Comparison of ENCODE assay signal across 19 cellular contexts in the genomic region with DNA sequence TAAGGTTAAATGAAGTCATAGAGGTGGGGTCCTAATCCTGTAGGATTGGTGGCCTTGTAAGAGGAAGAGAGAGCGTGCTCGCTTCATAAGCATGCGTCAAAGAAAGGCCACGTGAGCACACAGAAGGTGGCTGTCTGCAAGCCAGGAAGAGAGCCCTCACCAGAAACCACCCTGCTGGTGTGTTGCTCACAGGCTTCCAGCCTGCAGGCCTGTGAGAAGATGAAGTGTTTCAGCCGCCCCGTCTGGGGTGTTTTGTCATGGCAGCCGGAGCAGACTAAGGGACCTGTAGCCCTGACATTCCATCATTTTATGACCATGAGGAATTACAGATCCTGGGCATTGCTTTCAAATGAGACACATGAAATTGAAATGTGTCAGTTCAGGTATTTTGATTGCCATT. TPM values are rescaled to one million over a fixed set of nuclear protein-coding genes. Genes with fewer than 3 reads are reported as not detected.
DNase-seq lines count a peak whose midpoint lies in the region; ATAC-seq, FAIRE-seq and TF ChIP-seq lines count a peak whose summit lies in the region.
"Had no signal": no experiment of that assay in that cellular context is flagged by ENCODE, and none has a peak within 500 bp of the region (broad histone marks: within the 10 kb centered on the region; RNA-seq: fewer than 3 reads in every experiment).

No MANE protein-coding gene starts in this region.

- WGBS in smooth muscle cell (ENCODE audit: low lambda C conversion rate): 85% methylated on average over 7 of the region's 7 CpGs

- H3K27me3 ChIP-seq in keratinocyte (ENCODE audit: control insufficient read depth, extremely low read depth, insufficient read depth, low read length): no peaks in the 10 kb centered on the region
- H3K27me3 ChIP-seq in smooth muscle cell (ENCODE audit: low read depth): no peaks in the 10 kb centered on the region
- no peaks in the 10 kb centered on the region for H3K27me3 ChIP-seq in HAP-1 (ENCODE audit: low read depth)
- H3K27me3 ChIP-seq: BE2C had no signal

- intact Hi-C loops in dendritic cell treated with granulocyte-macrophage colony-stimulating factor and Interleukin-4, amounts not matched to agents 40 ng/mL and 50 ng/mL, for 4 days (cut with micrococcal nuclease): no loop called here

- peaks cover 15% of the 10 kb centered on the region for H4K20me1 ChIP-seq in keratinocyte (ENCODE audit: control insufficient read depth, extremely low read depth, insufficient read depth, low read length)
- peaks cover 77% of the 10 kb centered on the region for H4K20me1 ChIP-seq in smooth muscle cell (ENCODE audit: low read depth)

- H3K4me2 ChIP-seq in keratinocyte (ENCODE audit: control insufficient read depth, extremely low read depth, insufficient read depth, low read depth, low read length): peak overlapping the region; percentile 40
- H3K4me2 ChIP-seq in smooth muscle cell: no peak overlapping the region

- H3K4me3 Mint-ChIP-seq in activated naive CD8-positive, alpha-beta T cell: no peak overlapping the region
- H3K4me3 Mint-ChIP-seq in activated naive CD8-positive, alpha-beta T cell treated with anti-CD3 and anti-CD28 coated beads for 36 hours: no peak overlapping the region
- no peak overlapping the region for H3K4me3 Mint-ChIP-seq in dendritic cell treated with granulocyte-macrophage colony-stimulating factor and Interleukin-4, amounts not matched to agents 40 ng/mL and 50 ng/mL, for 4 days
- H3K4me3 Mint-ChIP-seq: CD4-positive, CD25-positive, alpha-beta regulatory T cell had no signal

- peaks cover 26% of the 10 kb centered on the region for H3K4me1 Mint-ChIP-seq in activated naive CD8-positive, alpha-beta T cell (ENCODE audit: low read depth)
- H3K4me1 Mint-ChIP-seq in activated naive CD8-positive, alpha-beta T cell treated with anti-CD3 and anti-CD28 coated beads for 36 hours: peaks cover 23% of the 10 kb centered on the region
- H3K4me1 Mint-ChIP-seq in dendritic cell treated with granulocyte-macrophage colony-stimulating factor and Interleukin-4, amounts not matched to agents 40 ng/mL and 50 ng/mL, for 4 days (ENCODE audit: low read depth): peaks cover 73% of the 10 kb centered on the region

- H3K9ac ChIP-seq in keratinocyte (ENCODE audit: control insufficient read depth, extremely low read depth, insufficient read depth, low read length) (no peak overlapping the region), smooth muscle cell (ENCODE audit: low read depth) (no peak overlapping the region)

- no peak for DNase-seq in activated naive CD8-positive, alpha-beta T cell treated with anti-CD3 and anti-CD28 coated beads for 36 hours
- DNase-seq in keratinocyte (ENCODE audit: low read depth, low spot score) (no peak), smooth muscle cell (lab: John Stamatoyannopoulos, UW; ENCODE audit: unreplicated experiment) (no peak), HAP-1 (ENCODE audit: low spot score in 2 of 2) (no peak), dermis blood vessel endothelial cell (no peak)
- DNase-seq: BE2C; CD4-positive, CD25-positive, alpha-beta regulatory T cell; COR-L47; NCI-H1092 treated with DMSO at 0.1 percent for 48 hours; NCI-H2081; NCI-H510A; NCI-H82; SHP77 had no signal

- H3K4me3 ChIP-seq in keratinocyte (ENCODE audit: control insufficient read depth in 2 of 3, extremely low read depth in 1 of 3, insufficient read depth in 2 of 3, low read depth in 1 of 3, low read length in 3 of 3) (no peak overlapping the region), smooth muscle cell (no peak overlapping the region), HAP-1 (no peak overlapping the region)
- H3K4me3 ChIP-seq: K562 had no signal

- no peak overlapping the region for H2AFZ ChIP-seq in keratinocyte (ENCODE audit: control insufficient read depth, low read length)
- no peak overlapping the region for H2AFZ ChIP-seq in smooth muscle cell (ENCODE audit: low read depth)

- H3K36me3 Mint-ChIP-seq in activated naive CD8-positive, alpha-beta T cell: no peaks in the 10 kb centered on the region
- H3K36me3 Mint-ChIP-seq in activated naive CD8-positive, alpha-beta T cell treated with anti-CD3 and anti-CD28 coated beads for 36 hours: peaks cover 8% of the 10 kb centered on the region
- peaks cover 100% of the 10 kb centered on the region for H3K36me3 Mint-ChIP-seq in dendritic cell treated with granulocyte-macrophage colony-stimulating factor and Interleukin-4, amounts not matched to agents 40 ng/mL and 50 ng/mL, for 4 days (ENCODE audit: low read depth)

- H3K27ac Mint-ChIP-seq in activated naive CD8-positive, alpha-beta T cell: peak overlapping the region; percentile 30
- H3K27ac Mint-ChIP-seq in activated naive CD8-positive, alpha-beta T cell treated with anti-CD3 and anti-CD28 coated beads for 36 hours: no peak overlapping the region
- H3K27ac Mint-ChIP-seq in dendritic cell treated with granulocyte-macrophage colony-stimulating factor and Interleukin-4, amounts not matched to agents 40 ng/mL and 50 ng/mL, for 4 days: peak overlapping the region; percentile 12

- FAIRE-seq in keratinocyte (lab: Jason Lieb, UNC): no peak
- FAIRE-seq: A204.1, G401.6 had no signal

- H3K79me2 ChIP-seq in keratinocyte (ENCODE audit: control insufficient read depth, insufficient read depth, low read length) (peaks cover 30% of the 10 kb centered on the region), smooth muscle cell (ENCODE audit: low read depth) (peaks cover 63% of the 10 kb centered on the region)

- TF ChIP-seq CTCF in keratinocyte (optimal IDR thresholded peaks at IDR 0.05 in 1 of 3, IDR thresholded peaks at IDR 0.05 in 1 of 3, conservative IDR thresholded peaks at IDR 0.05 in 1 of 3; ENCODE audit: extremely low read depth in 1 of 3, insufficient read depth in 2 of 3, low read length in 3 of 3): no peak
- TF ChIP-seq CTCF in smooth muscle cell (IDR thresholded peaks at IDR 0.05; ENCODE audit: borderline replicate concordance, insufficient read depth, poor library complexity, severe bottlenecking): no peak

- H3K9me3 Mint-ChIP-seq in activated naive CD8-positive, alpha-beta T cell (ENCODE audit: low read depth): no peaks in the 10 kb centered on the region
- no peaks in the 10 kb centered on the region for H3K9me3 Mint-ChIP-seq in activated naive CD8-positive, alpha-beta T cell treated with anti-CD3 and anti-CD28 coated beads for 36 hours
- no peaks in the 10 kb centered on the region for H3K9me3 Mint-ChIP-seq in dendritic cell treated with granulocyte-macrophage colony-stimulating factor and Interleukin-4, amounts not matched to agents 40 ng/mL and 50 ng/mL, for 4 days
- H3K9me3 Mint-ChIP-seq: CD4-positive, CD25-positive, alpha-beta regulatory T cell had no signal

- H3K27me3 Mint-ChIP-seq in activated naive CD8-positive, alpha-beta T cell: no peaks in the 10 kb centered on the region
- no peaks in the 10 kb centered on the region for H3K27me3 Mint-ChIP-seq in activated naive CD8-positive, alpha-beta T cell treated with anti-CD3 and anti-CD28 coated beads for 36 hours
- H3K27me3 Mint-ChIP-seq in dendritic cell treated with granulocyte-macrophage colony-stimulating factor and Interleukin-4, amounts not matched to agents 40 ng/mL and 50 ng/mL, for 4 days: no peaks in the 10 kb centered on the region
- H3K27me3 Mint-ChIP-seq: CD4-positive, CD25-positive, alpha-beta regulatory T cell had no signal

- H3K9me3 ChIP-seq in keratinocyte (ENCODE audit: control insufficient read depth, low read depth, low read length): no peaks in the 10 kb centered on the region
- H3K9me3 ChIP-seq in smooth muscle cell (replicated peaks; ENCODE audit: low read depth): no peaks in the 10 kb centered on the region
- H3K9me3 ChIP-seq in HAP-1: no peaks in the 10 kb centered on the region
- H3K9me3 ChIP-seq: BE2C had no signal

- H3K9me1 ChIP-seq in keratinocyte (ENCODE audit: control insufficient read depth, extremely low read depth, insufficient read depth, low read length): peaks cover 3% of the 10 kb centered on the region

- H3K36me3 ChIP-seq in keratinocyte (ENCODE audit: control insufficient read depth in 2 of 2, extremely low read depth in 1 of 2, insufficient read depth in 2 of 2, low read length in 2 of 2): peaks cover 0 to 6% of the 10 kb centered on the region in 2 experiments
- no peaks in the 10 kb centered on the region for H3K36me3 ChIP-seq in smooth muscle cell (ENCODE audit: low read depth)
- H3K36me3 ChIP-seq in HAP-1 (replicated peaks): peaks cover 38% of the 10 kb centered on the region

- no peaks in the 10 kb centered on the region for H3F3A ChIP-seq in smooth muscle cell (ENCODE audit: low read depth)

- dilution Hi-C loops in keratinocyte (cut with MboI; ENCODE audit: extremely low pct_ligation_motif_present, low sequenced_read_pairs): no loop called here

- ATAC-seq in GM19452 (IDR thresholded peaks at IDR 0.05; ENCODE audit: unreplicated experiment): no peak
- ATAC-seq: K562 had no signal

- H3K27ac ChIP-seq in keratinocyte (ENCODE audit: control insufficient read depth, insufficient read depth, low read length) (no peak overlapping the region), smooth muscle cell (ENCODE audit: low read depth) (peak overlapping the region; percentile 72)

- H3K4me1 ChIP-seq in keratinocyte (ENCODE audit: control insufficient read depth, extremely low read depth, insufficient read depth, low read length) (peaks cover 37% of the 10 kb centered on the region), smooth muscle cell (ENCODE audit: low read depth) (peaks cover 13% of the 10 kb centered on the region), HAP-1 (0 out of 2 replicates have a peak, but pooled peaks cover 3% of the 10 kb centered on the region)
- H3K4me1 ChIP-seq: BE2C had no signal

- in situ Hi-C loops in HAP-1 (cut with MboI; ENCODE audit: low sequenced_read_pairs): no loop called here

RNA-seq across cellular contexts. Expression of a gene that starts 32.4 kb away (rescaled TPM):
- total RNA-seq in activated naive CD8-positive, alpha-beta T cell treated with anti-CD3 and anti-CD28 coated beads for 36 hours: 10 to 100 TPM; 26.3 to 30.3 TPM
- 42.4 to 79.1 TPM (median 47.8 TPM) in 3 replicates for polyA plus RNA-seq in keratinocyte
- 65.8 TPM for polyA plus RNA-seq in keratinocyte (2011; ENCODE audit: low read depth)
- polyA plus RNA-seq in keratinocyte (2011; cell fraction: cytosol; rRNA removed): 51.4 and 56.5 TPM in 2 replicates
- polyA plus RNA-seq in keratinocyte (2011; cell fraction: nucleus; rRNA removed): 80.8 and 94.6 TPM in 2 replicates
- 46.6 and 49.6 TPM in 2 replicates for polyA plus RNA-seq in keratinocyte (2012; ENCODE audit: low replicate concordance)
- polyA minus RNA-seq in keratinocyte: 61.7 to 195 TPM (median 70.1 TPM) in 3 replicates
- polyA minus RNA-seq in keratinocyte (2011; cell fraction: cytosol; rRNA and poly(A)+ RNA removed): 124 TPM
- 63.0 and 72.7 TPM in 2 replicates for polyA minus RNA-seq in keratinocyte (2011; cell fraction: nucleus; rRNA and poly(A)+ RNA removed)
- 32.2 and 35.8 TPM in 2 replicates for total RNA-seq in smooth muscle cell
- 25.1 and 31.8 TPM in 2 replicates for polyA plus RNA-seq in smooth muscle cell
- total RNA-seq in dermis blood vessel endothelial cell: 51.1 and 57.9 TPM in 2 replicates

RNA-seq across cellular contexts. Expression of a gene that starts 47.5 kb away (rescaled TPM):
- total RNA-seq in activated naive CD8-positive, alpha-beta T cell treated with anti-CD3 and anti-CD28 coated beads for 36 hours: 10 to 100 TPM; 73.1 to 81.6 TPM
- 23.0 to 37.4 TPM (median 27.2 TPM) in 3 replicates for polyA plus RNA-seq in keratinocyte
- 19.7 TPM for polyA plus RNA-seq in keratinocyte (2011; ENCODE audit: low read depth)
- 23.7 and 47.2 TPM in 2 replicates for polyA plus RNA-seq in keratinocyte (2011; cell fraction: cytosol; rRNA removed)
- polyA plus RNA-seq in keratinocyte (2011; cell fraction: nucleus; rRNA removed): 39.0 and 52.3 TPM in 2 replicates
- 56.8 and 68.4 TPM in 2 replicates for polyA plus RNA-seq in keratinocyte (2012; ENCODE audit: low replicate concordance)
- 26.2 to 89.6 TPM (median 35.4 TPM) in 3 replicates for polyA minus RNA-seq in keratinocyte
- 51.0 TPM for polyA minus RNA-seq in keratinocyte (2011; cell fraction: cytosol; rRNA and poly(A)+ RNA removed)
- polyA minus RNA-seq in keratinocyte (2011; cell fraction: nucleus; rRNA and poly(A)+ RNA removed): 34.4 and 40.7 TPM in 2 replicates
- total RNA-seq in smooth muscle cell: 54.3 and 76.5 TPM in 2 replicates
- 171 and 181 TPM in 2 replicates for polyA plus RNA-seq in smooth muscle cell
- total RNA-seq in dermis blood vessel endothelial cell: 38.1 and 56.4 TPM in 2 replicates
